In genomic region chr12:124779161-124780141, GRCh38 we compare ENCODE assay signal across 11 cellular contexts.
DNase-seq lines count a peak whose midpoint lies in the region; ATAC-seq and TF ChIP-seq lines count a peak whose summit lies in the region.
"Had no signal": no experiment of that assay in that cellular context is flagged by ENCODE, and none has a peak within 500 bp of the region (broad histone marks: within the 10 kb centered on the region; RNA-seq: fewer than 3 reads in every experiment).

No MANE protein-coding gene starts in this region.

- no peaks in the 10 kb centered on the region for H3K27me3 Mint-ChIP-seq in natural killer cell treated with Interleukin-12 subunit alpha and Interleukin-12 subunit beta and Interleukin-15 and Interleukin-18, amount 100 ng/mL, for 72 hours
- H3K27me3 Mint-ChIP-seq in natural killer cell (ENCODE audit: low read depth in 2 of 2) (peaks cover 6 to 7% of the 10 kb centered on the region in 2 donors), activated B cell treated with CpG ODN at 0.5 μM for 24 hours (no peaks in the 10 kb centered on the region)
- H3K27me3 Mint-ChIP-seq: T-cell had no signal

- POLR2A ChIA-PET in activated B cell treated with CpG ODN at 0.5 μM for 24 hours (lab: Charles Lee) = interaction anchor here (0.9 kb wide), 1 partner anchor 138 kb away, joined by 3 read pairs; no protein-coding TSS in a partner anchor

- ATAC-seq in natural killer cell treated with Interleukin-12 subunit alpha and Interleukin-12 subunit beta and Interleukin-15 and Interleukin-18, amount 100 ng/mL, for 72 hours = no peak
- no peak for ATAC-seq in natural killer cell
- peak; percentile 44 for ATAC-seq in HG02870 (IDR thresholded peaks at IDR 0.05; ENCODE audit: unreplicated experiment)
- ATAC-seq in activated B cell treated with CpG ODN at 0.5 μM for 24 hours (ENCODE audit: low read depth) = peak; percentile 68
- ATAC-seq: T-cell had no signal

- H3K36me3 Mint-ChIP-seq in natural killer cell treated with Interleukin-12 subunit alpha and Interleukin-12 subunit beta and Interleukin-15 and Interleukin-18, amount 100 ng/mL, for 72 hours = peaks cover 6% of the 10 kb centered on the region
- H3K36me3 Mint-ChIP-seq in natural killer cell (no peaks in the 10 kb centered on the region), activated B cell treated with CpG ODN at 0.5 μM for 24 hours (ENCODE audit: low read depth) (peaks cover 10% of the 10 kb centered on the region)
- H3K36me3 Mint-ChIP-seq: T-cell had no signal

- H3K27ac Mint-ChIP-seq in natural killer cell treated with Interleukin-12 subunit alpha and Interleukin-12 subunit beta and Interleukin-15 and Interleukin-18, amount 100 ng/mL, for 72 hours = no peak overlapping the region
- H3K27ac Mint-ChIP-seq in natural killer cell (no peak overlapping the region), activated B cell treated with CpG ODN at 0.5 μM for 24 hours (peak overlapping the region; percentile 85)
- H3K27ac Mint-ChIP-seq: activated CD4-positive, alpha-beta memory T cell treated with anti-CD3 and anti-CD28 coated beads, Interleukin-2, amount 10 ng/mL, durations not matched to agents 7 days and 5 days; activated naive CD4-positive, alpha-beta T cell treated with anti-CD3 and anti-CD28 coated beads, Interleukin-2, amount 50 U/mL, for 72 hours; T-cell had no signal

- CTCF ChIA-PET in activated B cell treated with CpG ODN at 0.5 μM for 24 hours (lab: Charles Lee) = no interaction called here

- peak; percentile 31 for DNase-seq in natural killer cell treated with Interleukin-12 subunit alpha and Interleukin-12 subunit beta and Interleukin-15 and Interleukin-18, amount 100 ng/mL, for 72 hours (ENCODE audit: low spot score)
- no peak for DNase-seq in natural killer cell
- peak; percentile 35 for DNase-seq in activated B cell treated with CpG ODN at 0.5 μM for 24 hours
- no peak for DNase-seq in DMS 273 treated with DMSO at 0.1 percent for 48 hours (lab: John Stamatoyannopoulos, UW)
- no peak for DNase-seq in stimulated activated CD4-positive, alpha-beta T cell treated with anti-CD3 and anti-CD28 coated beads, Interleukin-4, amount 100 ng/mL, for 4 hours
- no peak for DNase-seq in LoVo (ENCODE audit: low spot score)
- DNase-seq in SIG-M5 treated with dmso at 0.1 percent for 504 hours (lab: John Stamatoyannopoulos, UW; ENCODE audit: unreplicated experiment) = no peak
- DNase-seq: activated CD4-positive, alpha-beta memory T cell treated with anti-CD3 and anti-CD28 coated beads, Interleukin-2, amount 10 ng/mL, durations not matched to agents 7 days and 5 days; T-cell had no signal

- intact Hi-C loops in natural killer cell (cut with micrococcal nuclease) (no loop called here), activated B cell treated with CpG ODN at 0.5 μM for 24 hours (cut with micrococcal nuclease) (loop anchor here (10.0 kb wide), 1 partner anchor 875 kb away; no protein-coding TSS in a partner anchor)

- H3K4me3 Mint-ChIP-seq in natural killer cell treated with Interleukin-12 subunit alpha and Interleukin-12 subunit beta and Interleukin-15 and Interleukin-18, amount 100 ng/mL, for 72 hours = no peak overlapping the region
- no peak overlapping the region for H3K4me3 Mint-ChIP-seq in natural killer cell
- H3K4me3 Mint-ChIP-seq in activated B cell treated with CpG ODN at 0.5 μM for 24 hours = peak overlapping the region; percentile 28
- H3K4me3 Mint-ChIP-seq: activated CD4-positive, alpha-beta memory T cell treated with anti-CD3 and anti-CD28 coated beads, Interleukin-2, amount 10 ng/mL, durations not matched to agents 7 days and 5 days; T-cell had no signal

- TF ChIP-seq CTCF in natural killer cell (IDR thresholded peaks at IDR 0.05) (no peak), activated B cell treated with CpG ODN at 0.5 μM for 24 hours (IDR thresholded peaks at IDR 0.05) (no peak)

- H3K9me3 Mint-ChIP-seq in natural killer cell treated with Interleukin-12 subunit alpha and Interleukin-12 subunit beta and Interleukin-15 and Interleukin-18, amount 100 ng/mL, for 72 hours = no peaks in the 10 kb centered on the region
- H3K9me3 Mint-ChIP-seq in natural killer cell (no peaks in the 10 kb centered on the region), activated B cell treated with CpG ODN at 0.5 μM for 24 hours (no peaks in the 10 kb centered on the region)
- H3K9me3 Mint-ChIP-seq: activated CD4-positive, alpha-beta memory T cell treated with anti-CD3 and anti-CD28 coated beads, Interleukin-2, amount 10 ng/mL, durations not matched to agents 7 days and 5 days; T-cell had no signal

- H3K4me1 Mint-ChIP-seq in natural killer cell treated with Interleukin-12 subunit alpha and Interleukin-12 subunit beta and Interleukin-15 and Interleukin-18, amount 100 ng/mL, for 72 hours (ENCODE audit: low read depth in 2 of 2) = peaks cover 6 to 20% of the 10 kb centered on the region in 2 donors
- H3K4me1 Mint-ChIP-seq in natural killer cell = peaks cover 0 to 5% of the 10 kb centered on the region in 2 donors
- peaks cover 42% of the 10 kb centered on the region for H3K4me1 Mint-ChIP-seq in activated B cell treated with CpG ODN at 0.5 μM for 24 hours

Comparison
In these comparisons a context has a peak if more than half of its experiments do, and no peak if none do; other contexts are left out.
1. DNase-seq: peak in natural killer cell treated with Interleukin-12 subunit alpha and Interleukin-12 subunit beta and Interleukin-15 and Interleukin-18, amount 100 ng/mL, for 72 hours (single experiment) and activated B cell treated with CpG ODN at 0.5 μM for 24 hours (single experiment); none in natural killer cell (single experiment), DMS 273 treated with DMSO at 0.1 percent for 48 hours (single experiment), stimulated activated CD4-positive, alpha-beta T cell treated with anti-CD3 and anti-CD28 coated beads, Interleukin-4, amount 100 ng/mL, for 4 hours (0 of 2), LoVo (single experiment) and SIG-M5 treated with dmso at 0.1 percent for 504 hours (single experiment).
2. ATAC-seq: peak in HG02870 (single experiment) and activated B cell treated with CpG ODN at 0.5 μM for 24 hours (single experiment); none in natural killer cell treated with Interleukin-12 subunit alpha and Interleukin-12 subunit beta and Interleukin-15 and Interleukin-18, amount 100 ng/mL, for 72 hours (0 of 2) and natural killer cell (0 of 3).